Comparison of ENCODE assay signal across 9 cellular contexts in the genomic region with DNA sequence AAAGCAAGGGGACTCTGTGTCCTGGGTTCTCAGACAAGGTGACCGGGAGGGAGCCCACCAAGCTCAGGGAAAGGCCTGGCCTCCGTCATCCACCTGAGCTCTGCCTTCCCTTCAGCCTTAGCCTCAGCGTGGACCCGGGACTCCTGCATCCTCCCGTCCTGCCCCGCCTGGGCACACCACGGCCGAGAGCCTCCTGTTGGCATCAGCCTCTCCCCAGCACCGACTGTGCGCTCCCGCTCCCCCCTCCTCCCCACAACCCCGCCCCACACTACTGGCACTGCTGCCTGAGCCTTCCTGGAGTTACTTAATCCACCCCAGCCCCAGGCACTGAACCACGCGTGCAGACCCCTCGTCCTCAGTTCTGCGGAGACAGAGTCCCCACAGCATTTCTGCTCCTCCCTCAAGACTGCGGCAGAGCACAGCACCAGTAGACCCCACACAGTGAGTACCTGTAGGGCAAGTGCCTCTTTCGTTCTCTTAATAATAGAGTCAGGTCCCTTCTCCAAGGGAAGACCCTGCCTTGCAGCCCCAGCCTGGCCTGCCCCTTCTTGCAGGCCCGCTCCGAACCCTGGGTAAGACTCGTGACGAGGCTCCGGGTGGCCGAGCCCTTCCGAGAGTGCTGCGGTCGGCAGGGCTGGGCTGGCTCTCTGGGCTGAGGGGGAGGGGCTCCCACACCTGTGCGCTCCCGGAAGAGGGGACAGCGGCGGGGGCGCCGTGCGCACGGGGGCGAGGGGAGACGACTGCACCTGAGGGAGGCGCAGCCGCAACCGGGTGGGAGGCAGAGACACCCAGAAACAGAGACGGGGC. TPM values are rescaled to one million over a fixed set of nuclear protein-coding genes. Genes with fewer than 3 reads are reported as not detected.
DNase-seq lines count a peak whose midpoint lies in the region; ATAC-seq lines count a peak whose summit lies in the region.
"Had no signal": no experiment of that assay in that cellular context is flagged by ENCODE, and none has a peak within 500 bp of the region (broad histone marks: within the 10 kb centered on the region; RNA-seq: fewer than 3 reads in every experiment).

A gene with protein sequence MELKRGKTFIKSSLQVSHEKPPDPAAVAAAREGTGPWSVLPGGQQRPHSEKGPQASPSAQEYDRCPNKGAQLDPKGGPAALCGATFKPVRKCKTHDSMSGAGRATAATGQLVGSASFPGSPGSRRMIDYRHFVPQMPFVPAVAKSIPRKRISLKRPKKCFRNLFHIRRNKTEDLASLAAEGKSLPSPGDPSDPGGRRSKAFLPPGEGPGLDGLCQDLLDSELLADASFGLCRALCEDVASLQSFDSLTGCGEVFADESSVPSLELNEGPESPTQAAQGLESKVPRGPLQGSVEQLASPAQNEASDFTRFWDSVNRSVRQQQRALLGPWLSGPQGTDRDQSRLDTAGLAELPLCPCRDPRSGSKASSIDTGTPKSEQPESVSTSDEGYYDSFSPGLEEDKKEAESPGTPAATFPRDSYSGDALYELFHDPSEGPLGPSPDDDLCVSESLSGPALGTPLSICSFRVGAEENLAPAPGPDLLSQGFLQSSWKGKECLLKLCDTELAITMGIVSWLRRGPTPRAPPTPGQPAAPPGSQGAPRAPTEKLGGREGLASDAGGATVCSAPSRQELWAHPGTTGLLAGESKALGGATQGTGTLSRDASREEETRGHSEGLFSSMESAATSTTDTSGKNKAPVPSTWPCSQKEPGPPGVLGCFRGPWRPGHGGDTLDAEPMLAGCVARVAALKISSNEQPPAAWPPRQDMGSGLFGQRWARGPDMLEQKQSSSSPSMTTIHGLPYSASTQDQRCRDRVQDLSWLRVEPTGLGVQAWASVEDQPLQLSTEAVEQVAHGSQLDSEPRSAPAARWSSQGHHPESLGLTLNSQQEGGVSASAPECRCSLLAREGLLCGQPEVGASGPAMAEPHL (plus strand): TSS at position 307 of the 807 bp plus-strand sequence. CDS start 6,533 bp downstream, outside the sequence.

- H3K9me3 ChIP-seq in NT2/D1 (ENCODE audit: insufficient read depth, low read length) (no peaks in the 10 kb centered on the region), thymus (ENCODE audit: control insufficient read depth) (no peaks in the 10 kb centered on the region)

- H3K4me3 Mint-ChIP-seq in activated T-cell treated with anti-CD3 and anti-CD28 coated beads, Interleukin-2, amount 50 U/mL, for 4 hours = peak within 1 kb of the TSS; percentile 29

- peaks cover 9% of the 10 kb centered on the region for H3K4me1 Mint-ChIP-seq in activated T-cell treated with anti-CD3 and anti-CD28 coated beads, Interleukin-2, amount 50 U/mL, for 4 hours (ENCODE audit: low read depth)

- H3K9ac ChIP-seq in NT2/D1 (ENCODE audit: insufficient read length, low read depth) = peak within 1 kb of the TSS; percentile 72

- WGBS in thymus = 5% methylated on average over 41 of the region's 41 CpGs

- no peak within 1 kb of the TSS for H3K27ac ChIP-seq in thymus (ENCODE audit: low read depth)

- no peaks in the 10 kb centered on the region for H3K9me3 Mint-ChIP-seq in activated T-cell treated with anti-CD3 and anti-CD28 coated beads, Interleukin-2, amount 50 U/mL, for 4 hours

- no peak for DNase-seq in activated T-cell treated with anti-CD3 and anti-CD28 coated beads, Interleukin-2, amount 50 U/mL, for 4 hours
- DNase-seq in activated T-cell treated with anti-CD3 and anti-CD28 coated beads for 4 hours (no peak), NT2/D1 (ENCODE audit: low read depth, low spot score) (no peak), iPS-NIHi7 (ENCODE audit: extremely low spot score) (peak; percentile 88)
- DNase-seq in stimulated activated CD4-positive, alpha-beta T cell treated with anti-CD3 and anti-CD28 coated beads, Interleukin-12 subunit alpha, Interleukin-12 subunit beta, amount 100 ng/mL, for 4 hours = no peak

- peak; percentile 19 to 26 for ATAC-seq in activated T-cell treated with anti-CD3 and anti-CD28 coated beads, Interleukin-2, amount 50 U/mL, for 4 hours
- ATAC-seq in GM18861 (IDR thresholded peaks at IDR 0.05; ENCODE audit: unreplicated experiment) = no peak
- ATAC-seq in GM18870 (IDR thresholded peaks at IDR 0.05; ENCODE audit: unreplicated experiment) = no peak

- H3K36me3 ChIP-seq in NT2/D1 (ENCODE audit: insufficient read depth, insufficient read length, low read length) = no peaks in the 10 kb centered on the region
- no peaks in the 10 kb centered on the region for H3K36me3 ChIP-seq in thymus (ENCODE audit: control insufficient read depth, insufficient read depth)

- H3K27me3 ChIP-seq in NT2/D1 (ENCODE audit: insufficient read depth, insufficient read length) (peaks cover 44% of the 10 kb centered on the region), thymus (ENCODE audit: control insufficient read depth, insufficient read depth) (peaks cover 22% of the 10 kb centered on the region)

- H3K4me3 ChIP-seq in NT2/D1 (ENCODE audit: insufficient read length, low read depth) (peak within 1 kb of the TSS; percentile 47), thymus (ENCODE audit: low read length) (peak within 1 kb of the TSS; percentile 29)

- H3K27me3 Mint-ChIP-seq in activated T-cell treated with anti-CD3 and anti-CD28 coated beads, Interleukin-2, amount 50 U/mL, for 4 hours (ENCODE audit: low read depth) = peaks cover 60% of the 10 kb centered on the region

- no peaks in the 10 kb centered on the region for H3K4me1 ChIP-seq in NT2/D1 (ENCODE audit: insufficient read depth, insufficient read length)
- no peaks in the 10 kb centered on the region for H3K4me1 ChIP-seq in thymus (ENCODE audit: control insufficient read depth, insufficient read depth, low read length)

- peaks cover 1% of the 10 kb centered on the region for H3K36me3 Mint-ChIP-seq in activated T-cell treated with anti-CD3 and anti-CD28 coated beads, Interleukin-2, amount 50 U/mL, for 4 hours (ENCODE audit: insufficient read depth)

RNA-seq across cellular contexts. Expression of the gene that starts here (rescaled TPM):
- not detected for total RNA-seq in activated T-cell treated with anti-CD3 and anti-CD28 coated beads, Interleukin-2, amount 50 U/mL, for 4 hours
- 0.02 TPM for polyA plus RNA-seq in thymus
- polyA plus RNA-seq: BJ had no signal

Comparison
In these comparisons a context has a peak if more than half of its experiments do, and no peak if none do; other contexts are left out.
1. Peak in ATAC-seq in activated T-cell treated with anti-CD3 and anti-CD28 coated beads, Interleukin-2, amount 50 U/mL, for 4 hours; RNA of the gene not detected or under 1 TPM.